35 cellular contexts compared by ENCODE assay signal in the genomic region with DNA sequence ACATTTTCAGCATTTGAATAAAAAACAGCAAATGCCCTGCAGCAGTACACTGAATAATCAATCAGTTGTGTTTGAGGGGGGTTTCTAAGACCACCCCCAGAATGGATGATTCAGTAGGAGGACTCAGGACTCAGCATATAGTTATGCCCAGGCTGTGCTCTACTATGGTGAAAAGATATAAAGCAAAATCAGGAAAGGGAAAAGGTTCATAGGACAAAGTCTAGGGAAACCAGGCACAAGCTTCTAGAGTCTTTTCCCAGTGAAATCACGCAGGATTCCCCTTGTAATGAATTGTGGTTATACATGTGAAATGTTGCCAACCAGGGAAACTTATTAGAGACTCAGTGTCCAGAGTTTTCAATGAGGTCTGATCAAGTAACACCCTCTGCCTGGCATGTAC. TPM values are rescaled to one million over a fixed set of nuclear protein-coding genes. Genes with fewer than 3 reads are reported as not detected.
"Had no signal": no experiment of that assay in that cellular context is flagged by ENCODE, and none has a peak within 500 bp of the region (broad histone marks: within the 10 kb centered on the region; RNA-seq: fewer than 3 reads in every experiment).

No MANE protein-coding gene starts in this region.

- DNase-seq: activated CD4-positive, alpha-beta memory T cell treated with anti-CD3 and anti-CD28 coated beads for 36 hours; activated CD4-positive, CD25-positive, alpha-beta regulatory T cell treated with anti-CD3 and anti-CD28 coated beads, Interleukin-2, amount 50 U/mL, for 72 hours; activated gamma-delta T cell treated with Interleukin-2 at 50 U/mL for 16 hours; activated naive CD4-positive, alpha-beta T cell treated with anti-CD3 and anti-CD28 coated beads, Interleukin-2, amount 50 U/mL, for 16 hours; activated T-cell treated with anti-CD3 and anti-CD28 coated beads, Interleukin-2, amount 50 U/mL, for 4 hours; amniotic stem cell; brain microvascular endothelial cell; cortex of kidney; endodermal cell; foreskin fibroblast; heart left ventricle; hypothalamus; immature natural killer cell; left lung; lower lobe of right lung; naive B cell; nephron progenitor cell; stimulated activated CD4-positive, alpha-beta T cell treated with anti-CD3 and anti-CD28 coated beads, Interleukin-1b, Interleukin-23, amount 100 ng/mL, for 48 hours; stimulated activated naive CD4-positive, alpha-beta T cell treated with Interleukin-2 at 50 U/mL for 16 hours; T-helper 17 cell had no signal

- H3K9me3 Mint-ChIP-seq: activated CD4-positive, alpha-beta memory T cell treated with anti-CD3 and anti-CD28 coated beads for 36 hours; activated CD4-positive, alpha-beta T cell treated with anti-CD3 and anti-CD28 coated beads, Interleukin-2, amount 10 ng/mL, durations not matched to agents 24 days and 14 days; activated T-cell treated with anti-CD3 and anti-CD28 coated beads, Interleukin-2, amount 50 U/mL, for 4 hours; activated T-helper 17 cell treated with anti-CD3 and anti-CD28 coated beads, Interleukin-2, amount 50 U/mL, for 72 hours; endodermal cell; immature natural killer cell; naive B cell; nephron progenitor cell had no signal

- H3K27ac ChIP-seq: brain microvascular endothelial cell, heart left ventricle, left lung, lower lobe of right lung, neutrophil, tibial nerve had no signal

- H3K27ac Mint-ChIP-seq: activated CD4-positive, alpha-beta memory T cell treated with anti-CD3 and anti-CD28 coated beads for 36 hours; activated CD4-positive, alpha-beta T cell treated with anti-CD3 and anti-CD28 coated beads, Interleukin-2, amount 10 ng/mL, durations not matched to agents 24 days and 14 days; activated T-helper 17 cell treated with anti-CD3 and anti-CD28 coated beads, Interleukin-2, amount 50 U/mL, for 72 hours had no signal

- H3K4me1 Mint-ChIP-seq: activated T-helper 17 cell treated with anti-CD3 and anti-CD28 coated beads, Interleukin-2, amount 50 U/mL, for 72 hours; endodermal cell; immature natural killer cell; nephron progenitor cell had no signal

- H3K27me3 ChIP-seq: brain microvascular endothelial cell, heart left ventricle, left lung, neutrophil, tibial nerve had no signal

- H3K27me3 Mint-ChIP-seq: activated CD4-positive, alpha-beta memory T cell treated with anti-CD3 and anti-CD28 coated beads for 36 hours; activated CD4-positive, alpha-beta T cell treated with anti-CD3 and anti-CD28 coated beads, Interleukin-2, amount 10 ng/mL, durations not matched to agents 24 days and 14 days; activated T-helper 17 cell treated with anti-CD3 and anti-CD28 coated beads, Interleukin-2, amount 50 U/mL, for 72 hours; naive B cell; T-helper 17 cell had no signal

- H3K4me3 ChIP-seq: heart left ventricle, left lung, lower lobe of right lung, smooth muscle cell, tibial nerve had no signal

- H3K9me3 ChIP-seq: heart left ventricle, left lung, lower lobe of right lung, neutrophil, tibial nerve had no signal

- H3K4me1 ChIP-seq: heart left ventricle, left lung, lower lobe of right lung had no signal

- H3K4me3 Mint-ChIP-seq: activated CD4-positive, alpha-beta memory T cell treated with anti-CD3 and anti-CD28 coated beads for 36 hours; activated CD4-positive, alpha-beta T cell treated with anti-CD3 and anti-CD28 coated beads, Interleukin-2, amount 10 ng/mL, durations not matched to agents 24 days and 14 days; activated T-cell treated with anti-CD3 and anti-CD28 coated beads, Interleukin-2, amount 50 U/mL, for 4 hours; activated T-helper 17 cell treated with anti-CD3 and anti-CD28 coated beads, Interleukin-2, amount 50 U/mL, for 72 hours; endodermal cell; immature natural killer cell; naive B cell; nephron progenitor cell; T-helper 17 cell had no signal

- FAIRE-seq: astrocyte had no signal

- ATAC-seq: activated T-cell treated with anti-CD3 and anti-CD28 coated beads, Interleukin-2, amount 50 U/mL, for 4 hours; activated T-helper 17 cell treated with anti-CD3 and anti-CD28 coated beads, Interleukin-2, amount 50 U/mL, for 72 hours; esophagus mucosa; heart left ventricle; left lung; lower lobe of right lung; sciatic nerve; T-helper 17 cell had no signal

- H3K4me2 ChIP-seq: smooth muscle cell had no signal

RNA-seq across cellular contexts. Expression of gene SLC17A8, which starts 25.0 kb away (rescaled TPM):
- total RNA-seq: activated CD4-positive, alpha-beta memory T cell treated with anti-CD3 and anti-CD28 coated beads for 36 hours; activated CD4-positive, alpha-beta T cell treated with anti-CD3 and anti-CD28 coated beads, Interleukin-2, amount 10 ng/mL, durations not matched to agents 24 days and 14 days; activated T-cell treated with anti-CD3 and anti-CD28 coated beads, Interleukin-2, amount 50 U/mL, for 4 hours; activated T-helper 17 cell treated with anti-CD3 and anti-CD28 coated beads, Interleukin-2, amount 50 U/mL, for 72 hours; astrocyte; cardiac septum; chondrocyte; esophagus mucosa; kidney epithelial cell; lower lobe of right lung; mesenteric fat pad; mucosa of gallbladder; osteocyte; posterior vena cava; sciatic nerve; smooth muscle cell; T-helper 17 cell; tibial nerve had no signal
- polyA plus RNA-seq: heart left ventricle, immature natural killer cell, smooth muscle cell had no signal
